1 cellular context compared by ENCODE assay signal in genomic region chr16:20806168-20807050, GRCh38.
TF ChIP-seq lines count a peak whose summit lies in the region.

A gene with protein sequence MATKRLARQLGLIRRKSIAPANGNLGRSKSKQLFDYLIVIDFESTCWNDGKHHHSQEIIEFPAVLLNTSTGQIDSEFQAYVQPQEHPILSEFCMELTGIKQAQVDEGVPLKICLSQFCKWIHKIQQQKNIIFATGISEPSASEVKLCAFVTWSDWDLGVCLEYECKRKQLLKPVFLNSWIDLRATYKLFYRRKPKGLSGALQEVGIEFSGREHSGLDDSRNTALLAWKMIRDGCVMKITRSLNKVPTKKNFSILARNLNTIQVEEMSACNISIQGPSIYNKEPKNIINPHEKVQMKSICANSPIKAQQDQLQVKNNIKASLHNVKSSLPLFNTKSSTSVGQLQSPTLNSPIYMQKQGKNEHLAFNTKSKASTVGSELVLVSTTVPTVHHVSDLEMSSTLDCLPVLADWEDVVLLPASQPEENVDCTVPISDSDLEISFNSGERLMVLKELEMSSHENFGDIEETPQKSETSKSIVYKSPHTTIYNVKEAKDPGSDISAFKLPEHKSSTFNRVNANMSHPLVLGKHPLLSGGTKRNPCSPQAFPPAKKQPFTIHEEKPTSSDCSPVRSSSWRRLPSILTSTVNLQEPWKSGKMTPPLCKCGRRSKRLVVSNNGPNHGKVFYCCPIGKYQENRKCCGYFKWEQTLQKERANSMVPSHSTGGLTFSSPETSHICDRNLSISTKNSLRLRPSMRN (minus strand): TSS chr16:20806472. CDS start chr16:20806430, 42 bp downstream.
A gene with protein sequence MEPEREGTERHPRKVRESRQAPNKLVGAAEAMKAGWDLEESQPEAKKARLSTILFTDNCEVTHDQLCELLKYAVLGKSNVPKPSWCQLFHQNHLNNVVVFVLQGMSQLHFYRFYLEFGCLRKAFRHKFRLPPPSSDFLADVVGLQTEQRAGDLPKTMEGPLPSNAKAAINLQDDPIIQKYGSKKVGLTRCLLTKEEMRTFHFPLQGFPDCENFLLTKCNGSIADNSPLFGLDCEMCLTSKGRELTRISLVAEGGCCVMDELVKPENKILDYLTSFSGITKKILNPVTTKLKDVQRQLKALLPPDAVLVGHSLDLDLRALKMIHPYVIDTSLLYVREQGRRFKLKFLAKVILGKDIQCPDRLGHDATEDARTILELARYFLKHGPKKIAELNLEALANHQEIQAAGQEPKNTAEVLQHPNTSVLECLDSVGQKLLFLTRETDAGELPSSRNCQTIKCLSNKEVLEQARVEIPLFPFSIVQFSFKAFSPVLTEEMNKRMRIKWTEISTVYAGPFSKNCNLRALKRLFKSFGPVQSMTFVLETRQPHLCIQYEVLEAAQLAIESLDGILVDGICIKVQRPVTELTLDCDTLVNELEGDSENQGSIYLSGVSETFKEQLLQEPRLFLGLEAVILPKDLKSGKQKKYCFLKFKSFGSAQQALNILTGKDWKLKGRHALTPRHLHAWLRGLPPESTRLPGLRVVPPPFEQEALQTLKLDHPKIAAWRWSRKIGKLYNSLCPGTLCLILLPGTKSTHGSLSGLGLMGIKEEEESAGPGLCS (plus strand): TSS chr16:20806527. CDS start chr16:20806954, 427 bp downstream.

TF ChIP-seq in HEK293, 187 proteins besides CTCF, POLR2A, EP300 and RAD21 (continued from another document and continues in another):
- no peak for TF ChIP-seq ZNF701 (tag by site-specific recombination; IDR thresholded peaks at IDR 0.05)
- no peak for TF ChIP-seq ZNF133 (tag by site-specific recombination; IDR thresholded peaks at IDR 0.05)
- TF ChIP-seq ZNF514 (tag by site-specific recombination; IDR thresholded peaks at IDR 0.05) = no peak
- no peak for TF ChIP-seq ZNF768 (tag by site-specific recombination; IDR thresholded peaks at IDR 0.05)
- no peak for TF ChIP-seq MYNN (tag by site-specific recombination; IDR thresholded peaks at IDR 0.05; ENCODE audit: borderline replicate concordance)
- TF ChIP-seq ZNF223 (tag by site-specific recombination; IDR thresholded peaks at IDR 0.05) = no peak
- TF ChIP-seq KLF7 (tag by site-specific recombination; IDR thresholded peaks at IDR 0.05; ENCODE audit: borderline replicate concordance) = no peak; the same call in 1 of the 2 replicates
- TF ChIP-seq, protein P1, sequence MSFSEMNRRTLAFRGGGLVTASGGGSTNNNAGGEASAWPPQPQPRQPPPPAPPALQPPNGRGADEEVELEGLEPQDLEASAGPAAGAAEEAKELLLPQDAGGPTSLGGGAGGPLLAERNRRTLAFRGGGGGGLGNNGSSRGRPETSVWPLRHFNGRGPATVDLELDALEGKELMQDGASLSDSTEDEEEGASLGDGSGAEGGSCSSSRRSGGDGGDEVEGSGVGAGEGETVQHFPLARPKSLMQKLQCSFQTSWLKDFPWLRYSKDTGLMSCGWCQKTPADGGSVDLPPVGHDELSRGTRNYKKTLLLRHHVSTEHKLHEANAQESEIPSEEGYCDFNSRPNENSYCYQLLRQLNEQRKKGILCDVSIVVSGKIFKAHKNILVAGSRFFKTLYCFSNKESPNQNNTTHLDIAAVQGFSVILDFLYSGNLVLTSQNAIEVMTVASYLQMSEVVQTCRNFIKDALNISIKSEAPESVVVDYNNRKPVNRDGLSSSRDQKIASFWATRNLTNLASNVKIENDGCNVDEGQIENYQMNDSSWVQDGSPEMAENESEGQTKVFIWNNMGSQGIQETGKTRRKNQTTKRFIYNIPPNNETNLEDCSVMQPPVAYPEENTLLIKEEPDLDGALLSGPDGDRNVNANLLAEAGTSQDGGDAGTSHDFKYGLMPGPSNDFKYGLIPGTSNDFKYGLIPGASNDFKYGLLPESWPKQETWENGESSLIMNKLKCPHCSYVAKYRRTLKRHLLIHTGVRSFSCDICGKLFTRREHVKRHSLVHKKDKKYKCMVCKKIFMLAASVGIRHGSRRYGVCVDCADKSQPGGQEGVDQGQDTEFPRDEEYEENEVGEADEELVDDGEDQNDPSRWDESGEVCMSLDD (tag by site-specific recombination; IDR thresholded peaks at IDR 0.05) = peak; percentile 68; the same call in 1 of the 2 replicates
- TF ChIP-seq, protein P2, sequence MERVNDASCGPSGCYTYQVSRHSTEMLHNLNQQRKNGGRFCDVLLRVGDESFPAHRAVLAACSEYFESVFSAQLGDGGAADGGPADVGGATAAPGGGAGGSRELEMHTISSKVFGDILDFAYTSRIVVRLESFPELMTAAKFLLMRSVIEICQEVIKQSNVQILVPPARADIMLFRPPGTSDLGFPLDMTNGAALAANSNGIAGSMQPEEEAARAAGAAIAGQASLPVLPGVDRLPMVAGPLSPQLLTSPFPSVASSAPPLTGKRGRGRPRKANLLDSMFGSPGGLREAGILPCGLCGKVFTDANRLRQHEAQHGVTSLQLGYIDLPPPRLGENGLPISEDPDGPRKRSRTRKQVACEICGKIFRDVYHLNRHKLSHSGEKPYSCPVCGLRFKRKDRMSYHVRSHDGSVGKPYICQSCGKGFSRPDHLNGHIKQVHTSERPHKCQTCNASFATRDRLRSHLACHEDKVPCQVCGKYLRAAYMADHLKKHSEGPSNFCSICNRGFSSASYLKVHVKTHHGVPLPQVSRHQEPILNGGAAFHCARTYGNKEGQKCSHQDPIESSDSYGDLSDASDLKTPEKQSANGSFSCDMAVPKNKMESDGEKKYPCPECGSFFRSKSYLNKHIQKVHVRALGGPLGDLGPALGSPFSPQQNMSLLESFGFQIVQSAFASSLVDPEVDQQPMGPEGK (tag by site-specific recombination; IDR thresholded peaks at IDR 0.05) = peak; percentile 91
- no peak for TF ChIP-seq ZNF654 (tag by site-specific recombination; IDR thresholded peaks at IDR 0.05; ENCODE audit: low read depth)
- TF ChIP-seq ZNF629 (tag by site-specific recombination; IDR thresholded peaks at IDR 0.05) = peak; percentile 80
- no peak for TF ChIP-seq ZNF488 (tag by site-specific recombination; IDR thresholded peaks at IDR 0.05)
- no peak for TF ChIP-seq ZNF423 (tag by site-specific recombination; IDR thresholded peaks at IDR 0.05)
- no peak for TF ChIP-seq ZNF785 (tag by site-specific recombination; IDR thresholded peaks at IDR 0.05)
- peak; percentile 40; the same call in 1 of the 2 replicates for TF ChIP-seq INSM2 (tag by site-specific recombination; IDR thresholded peaks at IDR 0.05)
- TF ChIP-seq ZSCAN30 (tag by site-specific recombination; IDR thresholded peaks at IDR 0.05) = 0 out of 2 replicates have a peak, but pooled peaks have one; percentile 7
- TF ChIP-seq ZNF658 (tag by site-specific recombination; IDR thresholded peaks at IDR 0.05) = no peak
- no peak for TF ChIP-seq GFI1B (tag by site-specific recombination; IDR thresholded peaks at IDR 0.05)
- no peak for TF ChIP-seq ZNF677 (tag by site-specific recombination; IDR thresholded peaks at IDR 0.05)
- no peak for TF ChIP-seq ZNF510 (tag by site-specific recombination; IDR thresholded peaks at IDR 0.05; ENCODE audit: insufficient replicate concordance)
- TF ChIP-seq, protein P3, sequence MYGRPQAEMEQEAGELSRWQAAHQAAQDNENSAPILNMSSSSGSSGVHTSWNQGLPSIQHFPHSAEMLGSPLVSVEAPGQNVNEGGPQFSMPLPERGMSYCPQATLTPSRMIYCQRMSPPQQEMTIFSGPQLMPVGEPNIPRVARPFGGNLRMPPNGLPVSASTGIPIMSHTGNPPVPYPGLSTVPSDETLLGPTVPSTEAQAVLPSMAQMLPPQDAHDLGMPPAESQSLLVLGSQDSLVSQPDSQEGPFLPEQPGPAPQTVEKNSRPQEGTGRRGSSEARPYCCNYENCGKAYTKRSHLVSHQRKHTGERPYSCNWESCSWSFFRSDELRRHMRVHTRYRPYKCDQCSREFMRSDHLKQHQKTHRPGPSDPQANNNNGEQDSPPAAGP (tag by site-specific recombination; IDR thresholded peaks at IDR 0.05) = peak; percentile 43
- TF ChIP-seq WT1 (tag by site-specific recombination; IDR thresholded peaks at IDR 0.05) = peak; percentile 63
- peak; percentile 22; the same call in 1 of the 2 replicates for TF ChIP-seq ZIC2 (tag by site-specific recombination; IDR thresholded peaks at IDR 0.05)
- TF ChIP-seq ZNF248 (tag by site-specific recombination; IDR thresholded peaks at IDR 0.05) = no peak
- no peak for TF ChIP-seq ZNF10 (tag by site-specific recombination; IDR thresholded peaks at IDR 0.05)
- TF ChIP-seq ZNF211 (tag by site-specific recombination; IDR thresholded peaks at IDR 0.05; ENCODE audit: low read depth) = no peak
- no peak for TF ChIP-seq SALL2 (tag by site-specific recombination; IDR thresholded peaks at IDR 0.05; ENCODE audit: borderline replicate concordance)
- TF ChIP-seq ZNF335 (tag by site-specific recombination; conservative IDR thresholded peaks at IDR 0.05) = peak; percentile 98
- peak; percentile 46 for TF ChIP-seq ZFHX2 (tag by site-specific recombination; conservative IDR thresholded peaks at IDR 0.05)
- TF ChIP-seq ZNF398 (tag by site-specific recombination; IDR thresholded peaks at IDR 0.05) = peak; percentile 33; the same call in 1 of the 2 replicates
- peak; percentile 49 for TF ChIP-seq ZBTB26 (tag by site-specific recombination; optimal IDR thresholded peaks at IDR 0.05)
- no peak for TF ChIP-seq ZNF221 (tag by site-specific recombination; IDR thresholded peaks at IDR 0.05; ENCODE audit: borderline replicate concordance)
- TF ChIP-seq ZNF707 (tag by site-specific recombination; IDR thresholded peaks at IDR 0.05) = no peak
- TF ChIP-seq ZBTB8A (tag by site-specific recombination; IDR thresholded peaks at IDR 0.05) = peak; percentile 94
- no peak for TF ChIP-seq ZNF530 (tag by site-specific recombination; IDR thresholded peaks at IDR 0.05; ENCODE audit: low read depth)
- TF ChIP-seq ZNF112 (tag by site-specific recombination; IDR thresholded peaks at IDR 0.05) = no peak
- TF ChIP-seq KLF16 (tag by site-specific recombination; IDR thresholded peaks at IDR 0.05) = peak; percentile 60
- peak; percentile 72 for TF ChIP-seq ZNF341 (tag by site-specific recombination; IDR thresholded peaks at IDR 0.05; ENCODE audit: low read depth)
- peak; percentile 15; the same call in 1 of the 2 replicates for TF ChIP-seq ZNF561 (tag by site-specific recombination; IDR thresholded peaks at IDR 0.05; ENCODE audit: borderline replicate concordance)
- TF ChIP-seq ZXDB (tag by site-specific recombination; IDR thresholded peaks at IDR 0.05) = peak; percentile 77
- no peak for TF ChIP-seq ZNF155 (tag by site-specific recombination; IDR thresholded peaks at IDR 0.05)
- peak; percentile 39 for TF ChIP-seq ZNF324 (tag by site-specific recombination; IDR thresholded peaks at IDR 0.05)
- TF ChIP-seq ZNF521 (tag by site-specific recombination; IDR thresholded peaks at IDR 0.05) = no peak
- no peak for TF ChIP-seq ZNF157 (tag by site-specific recombination; IDR thresholded peaks at IDR 0.05)
- TF ChIP-seq GLI4 (tag by site-specific recombination; IDR thresholded peaks at IDR 0.05) = 0 out of 2 replicates have a peak, but pooled peaks have one; percentile 32
- peak; percentile 70 for TF ChIP-seq ZNF366 (tag by site-specific recombination; conservative IDR thresholded peaks at IDR 0.05)
- TF ChIP-seq ZNF843 (tag by site-specific recombination; IDR thresholded peaks at IDR 0.05) = peak; percentile 59; the same call in 1 of the 2 replicates
- TF ChIP-seq ZNF830 (tag by site-specific recombination; IDR thresholded peaks at IDR 0.05; ENCODE audit: low read depth) = no peak
- TF ChIP-seq ZSCAN23 (tag by site-specific recombination; IDR thresholded peaks at IDR 0.05) = no peak
